ENCODE assay signal across 11 cellular contexts in genomic region chrX:72269671-72270251, GRCh38. TPM values are rescaled to one million over a fixed set of nuclear protein-coding genes. Genes with fewer than 3 reads are reported as not detected.
DNase-seq lines count a peak whose midpoint lies in the region; ATAC-seq and TF ChIP-seq lines count a peak whose summit lies in the region.
"Had no signal": no experiment of that assay in that cellular context is flagged by ENCODE, and none has a peak within 500 bp of the region (broad histone marks: within the 10 kb centered on the region; RNA-seq: fewer than 3 reads in every experiment).

No MANE protein-coding gene starts in this region.

- H3K27ac ChIP-seq in breast epithelium: peak overlapping the region in 1 of 2 donors; percentile 20
- peak overlapping the region in 3 of 4 donors; percentile 3 to 57 (median 32) for H3K27ac ChIP-seq in esophagus squamous epithelium

- H3K36me3 Mint-ChIP-seq in MCF 10A (ENCODE audit: insufficient read depth, unreplicated experiment): peaks cover 80% of the 10 kb centered on the region
- peaks cover 53% of the 10 kb centered on the region for H3K36me3 Mint-ChIP-seq in WTC11
- peaks cover 61% of the 10 kb centered on the region for H3K36me3 Mint-ChIP-seq in stimulated activated naive CD8-positive, alpha-beta T cell treated with anti-CD3 and anti-CD28 coated beads, Interleukin-15, Interleukin-2, amounts not matched to agents 100 ng/mL and 50 ng/mL, for 24 hours (ENCODE audit: low read depth)

- in situ Hi-C loops in GM13976 (cut with MboI; ENCODE audit: low sequenced_read_pairs, unreplicated experiment): no loop called here

- POLR2A ChIA-PET in MCF 10A (lab: Yijun Ruan, JAX) (interaction anchor here (1.3 kb wide), 1 partner anchor 12 kb away, joined by 3 read pairs; no protein-coding TSS in a partner anchor), WTC11 (lab: Charles Lee) (no interaction called here)

- H3K4me1 ChIP-seq in breast epithelium (no peaks in the 10 kb centered on the region), esophagus squamous epithelium (peaks cover 0 to 50% (median 17%) of the 10 kb centered on the region in 3 donors)

- no peaks in the 10 kb centered on the region for H3K36me3 ChIP-seq in breast epithelium
- peaks cover 0 to 67% (median 27%) of the 10 kb centered on the region in 3 donors for H3K36me3 ChIP-seq in esophagus squamous epithelium

- no peaks in the 10 kb centered on the region for H3K27me3 ChIP-seq in breast epithelium
- H3K27me3 ChIP-seq in esophagus squamous epithelium: no peaks in the 10 kb centered on the region

- 50 to 52% methylated on average over 3 of the region's 3 CpGs for WGBS in esophagus squamous epithelium, 2 donors

- H3K27ac Mint-ChIP-seq in MCF 10A (ENCODE audit: low read depth, unreplicated experiment): peak overlapping the region; percentile 19
- H3K27ac Mint-ChIP-seq in WTC11: no peak overlapping the region
- peak overlapping the region; percentile 92 for H3K27ac Mint-ChIP-seq in stimulated activated naive CD8-positive, alpha-beta T cell treated with anti-CD3 and anti-CD28 coated beads, Interleukin-15, Interleukin-2, amounts not matched to agents 100 ng/mL and 50 ng/mL, for 24 hours
- H3K27ac Mint-ChIP-seq: dendritic cell treated with granulocyte-macrophage colony-stimulating factor and Interleukin-4, amounts not matched to agents 40 ng/mL and 50 ng/mL, for 4 days had no signal

- H3K27me3 Mint-ChIP-seq in MCF 10A (ENCODE audit: insufficient read depth, unreplicated experiment): no peaks in the 10 kb centered on the region
- no peaks in the 10 kb centered on the region for H3K27me3 Mint-ChIP-seq in WTC11 (ENCODE audit: low read depth)
- no peaks in the 10 kb centered on the region for H3K27me3 Mint-ChIP-seq in stimulated activated naive CD8-positive, alpha-beta T cell treated with anti-CD3 and anti-CD28 coated beads, Interleukin-15, Interleukin-2, amounts not matched to agents 100 ng/mL and 50 ng/mL, for 24 hours
- H3K27me3 Mint-ChIP-seq: dendritic cell treated with granulocyte-macrophage colony-stimulating factor and Interleukin-4, amounts not matched to agents 40 ng/mL and 50 ng/mL, for 4 days had no signal

- no peak for TF ChIP-seq CTCF in MCF 10A (IDR thresholded peaks at IDR 0.05; ENCODE audit: unreplicated experiment)
- TF ChIP-seq CTCF in breast epithelium (IDR thresholded peaks at IDR 0.05): no peak
- no peak for TF ChIP-seq CTCF in WTC11 (IDR thresholded peaks at IDR 0.05)
- no peak for TF ChIP-seq CTCF in esophagus squamous epithelium (IDR thresholded peaks at IDR 0.05)
- TF ChIP-seq CTCF in GM13976 (IDR thresholded peaks at IDR 0.05; ENCODE audit: borderline replicate concordance, control extremely low read depth, extremely low read depth, insufficient read depth, missing control alignments): no peak

- H3K9me3 Mint-ChIP-seq in MCF 10A (ENCODE audit: unreplicated experiment) (no peaks in the 10 kb centered on the region), WTC11 (no peaks in the 10 kb centered on the region)
- no peaks in the 10 kb centered on the region for H3K9me3 Mint-ChIP-seq in stimulated activated naive CD8-positive, alpha-beta T cell treated with anti-CD3 and anti-CD28 coated beads, Interleukin-15, Interleukin-2, amounts not matched to agents 100 ng/mL and 50 ng/mL, for 24 hours
- H3K9me3 Mint-ChIP-seq: dendritic cell treated with granulocyte-macrophage colony-stimulating factor and Interleukin-4, amounts not matched to agents 40 ng/mL and 50 ng/mL, for 4 days had no signal

- H3K4me3 Mint-ChIP-seq in MCF 10A (ENCODE audit: unreplicated experiment) (no peak overlapping the region), WTC11 (no peak overlapping the region)
- peak overlapping the region; percentile 68 for H3K4me3 Mint-ChIP-seq in stimulated activated naive CD8-positive, alpha-beta T cell treated with anti-CD3 and anti-CD28 coated beads, Interleukin-15, Interleukin-2, amounts not matched to agents 100 ng/mL and 50 ng/mL, for 24 hours
- H3K4me3 Mint-ChIP-seq: dendritic cell treated with granulocyte-macrophage colony-stimulating factor and Interleukin-4, amounts not matched to agents 40 ng/mL and 50 ng/mL, for 4 days had no signal

- TF ChIP-seq POLR2A in breast epithelium (IDR thresholded peaks at IDR 0.05) (no peak), esophagus squamous epithelium (IDR thresholded peaks at IDR 0.05) (no peak)

- BruUV-seq in MCF 10A (replicated peaks; lab: Mats Ljungman, UMichigan): no TSS peak

- H3K4me1 Mint-ChIP-seq in MCF 10A (ENCODE audit: insufficient read depth, unreplicated experiment) (peaks cover 31% of the 10 kb centered on the region), WTC11 (peaks cover 15% of the 10 kb centered on the region)
- H3K4me1 Mint-ChIP-seq in stimulated activated naive CD8-positive, alpha-beta T cell treated with anti-CD3 and anti-CD28 coated beads, Interleukin-15, Interleukin-2, amounts not matched to agents 100 ng/mL and 50 ng/mL, for 24 hours (ENCODE audit: low read depth): peaks cover 42% of the 10 kb centered on the region

- no peak overlapping the region for H3K4me3 ChIP-seq in breast epithelium
- H3K4me3 ChIP-seq in esophagus squamous epithelium: no peak overlapping the region

- CTCF ChIA-PET in MCF 10A (lab: Yijun Ruan, JAX): interaction anchor here (3.3 kb wide), 1 partner anchor 24 kb away, joined by 15 read pairs; no protein-coding TSS in a partner anchor
- CTCF ChIA-PET in WTC11 (lab: Charles Lee): interaction anchor here (1.5 kb wide), 1 partner anchor 25 kb away, joined by 4 read pairs; no protein-coding TSS in a partner anchor

- no peak for ATAC-seq in WTC11
- no peak for ATAC-seq in HG02885 (IDR thresholded peaks at IDR 0.05; ENCODE audit: poor library complexity, unreplicated experiment)
- ATAC-seq: left ventricle myocardium superior had no signal

- H3K9me3 ChIP-seq in breast epithelium (no peaks in the 10 kb centered on the region), esophagus squamous epithelium (no peaks in the 10 kb centered on the region)

- intact Hi-C loops in MCF 10A (cut with micrococcal nuclease): no loop called here
- intact Hi-C loops in breast epithelium (cut with DNase I; ENCODE audit: low total_unique reads): no loop called here
- intact Hi-C loops in esophagus squamous epithelium (cut with DNase I): no loop called here

- DNase-seq in MCF 10A (ENCODE audit: unreplicated experiment): peak; percentile 59
- DNase-seq in breast epithelium (ENCODE audit: low spot score in 2 of 2): no peak
- no peak for DNase-seq in WTC11 (ENCODE audit: low spot score)
- no peak for DNase-seq in esophagus squamous epithelium (lab: John Stamatoyannopoulos, UW)
- DNase-seq in NCI-H1048 (lab: John Stamatoyannopoulos, UW): no peak
- no peak for DNase-seq in GM13976 (ENCODE audit: low spot score)
- DNase-seq: left ventricle myocardium superior had no signal

TF ChIP-seq in WTC11, 78 proteins besides CTCF, POLR2A, EP300 and RAD21 (continues in another document):
- TF ChIP-seq ZNF121 (CRISPR knock-in tag; IDR thresholded peaks at IDR 0.05) (0 out of 2 replicates have a peak, but pooled peaks have one; percentile 22), EMX1 (CRISPR knock-in tag; IDR thresholded peaks at IDR 0.05) (no peak), FOXK1 (CRISPR knock-in tag; IDR thresholded peaks at IDR 0.05) (no peak)
- TF ChIP-seq, protein P1, sequence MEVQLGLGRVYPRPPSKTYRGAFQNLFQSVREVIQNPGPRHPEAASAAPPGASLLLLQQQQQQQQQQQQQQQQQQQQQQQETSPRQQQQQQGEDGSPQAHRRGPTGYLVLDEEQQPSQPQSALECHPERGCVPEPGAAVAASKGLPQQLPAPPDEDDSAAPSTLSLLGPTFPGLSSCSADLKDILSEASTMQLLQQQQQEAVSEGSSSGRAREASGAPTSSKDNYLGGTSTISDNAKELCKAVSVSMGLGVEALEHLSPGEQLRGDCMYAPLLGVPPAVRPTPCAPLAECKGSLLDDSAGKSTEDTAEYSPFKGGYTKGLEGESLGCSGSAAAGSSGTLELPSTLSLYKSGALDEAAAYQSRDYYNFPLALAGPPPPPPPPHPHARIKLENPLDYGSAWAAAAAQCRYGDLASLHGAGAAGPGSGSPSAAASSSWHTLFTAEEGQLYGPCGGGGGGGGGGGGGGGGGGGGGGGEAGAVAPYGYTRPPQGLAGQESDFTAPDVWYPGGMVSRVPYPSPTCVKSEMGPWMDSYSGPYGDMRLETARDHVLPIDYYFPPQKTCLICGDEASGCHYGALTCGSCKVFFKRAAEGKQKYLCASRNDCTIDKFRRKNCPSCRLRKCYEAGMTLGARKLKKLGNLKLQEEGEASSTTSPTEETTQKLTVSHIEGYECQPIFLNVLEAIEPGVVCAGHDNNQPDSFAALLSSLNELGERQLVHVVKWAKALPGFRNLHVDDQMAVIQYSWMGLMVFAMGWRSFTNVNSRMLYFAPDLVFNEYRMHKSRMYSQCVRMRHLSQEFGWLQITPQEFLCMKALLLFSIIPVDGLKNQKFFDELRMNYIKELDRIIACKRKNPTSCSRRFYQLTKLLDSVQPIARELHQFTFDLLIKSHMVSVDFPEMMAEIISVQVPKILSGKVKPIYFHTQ (CRISPR knock-in tag; IDR thresholded peaks at IDR 0.05): no peak
- TF ChIP-seq, protein P2, sequence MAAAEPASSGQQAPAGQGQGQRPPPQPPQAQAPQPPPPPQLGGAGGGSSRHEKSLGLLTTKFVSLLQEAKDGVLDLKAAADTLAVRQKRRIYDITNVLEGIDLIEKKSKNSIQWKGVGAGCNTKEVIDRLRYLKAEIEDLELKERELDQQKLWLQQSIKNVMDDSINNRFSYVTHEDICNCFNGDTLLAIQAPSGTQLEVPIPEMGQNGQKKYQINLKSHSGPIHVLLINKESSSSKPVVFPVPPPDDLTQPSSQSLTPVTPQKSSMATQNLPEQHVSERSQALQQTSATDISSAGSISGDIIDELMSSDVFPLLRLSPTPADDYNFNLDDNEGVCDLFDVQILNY (CRISPR knock-in tag; IDR thresholded peaks at IDR 0.05): no peak

RNA-seq across cellular contexts. Expression of gene RPS4X, which starts 7.3 kb away (rescaled TPM):
- 1,160 and 1,731 TPM in 2 replicates for total RNA-seq in MCF 10A (2022)
- total RNA-seq in breast epithelium: 1,000 to 10,000 TPM in 2 of 3 donors, 100 to 1,000 TPM in 1; 849 to 1,764 (median 1,655) TPM
- 805 to 905 TPM (median 863 TPM) in 3 replicates for total RNA-seq in WTC11 (2021)
- 1,000 to 10,000 TPM in 2 of 4 donors, 100 to 1,000 TPM in 2; 558 to 1,189 (median 843) TPM for total RNA-seq in esophagus squamous epithelium

RNA-seq across cellular contexts. Expression of gene ERCC6L, which starts 30.9 kb away (rescaled TPM):
- total RNA-seq in MCF 10A (2022) (1.0 and 1.8 TPM in 2 replicates), breast epithelium (under 1 TPM in 2 of 3 donors, not detected in 1; 0.15 to 0.33 TPM), WTC11 (2021) (17.8 to 19.8 TPM (median 18.4 TPM) in 3 replicates), esophagus squamous epithelium (1 to 10 TPM in 3 of 4 donors, under 1 TPM in 1; 0.76 to 6.4 (median 3.2) TPM)

RNA-seq across cellular contexts. Expression of gene CITED1, which starts 36.0 kb away (rescaled TPM):
- total RNA-seq in MCF 10A (2022): 0.37 and 0.72 TPM in 2 replicates
- 10 to 100 TPM in 2 of 3 donors, under 1 TPM in 1; 0.32 to 28.2 (median 24.6) TPM for total RNA-seq in breast epithelium
- total RNA-seq in WTC11 (2021): 2.2 to 4.5 TPM (median 3.9 TPM) in 3 replicates
- total RNA-seq in esophagus squamous epithelium: not detected
- total RNA-seq: left ventricle myocardium superior; T-helper 1 cell treated with Interleukin-12 subunit alpha and Interleukin-12 subunit beta and Interleukin-4 antibody, amounts not matched to agents 30 ng/mL and 1 ng/mL, for 36 hours had no signal
